1 cellular context compared by ENCODE assay signal in the genomic region with DNA sequence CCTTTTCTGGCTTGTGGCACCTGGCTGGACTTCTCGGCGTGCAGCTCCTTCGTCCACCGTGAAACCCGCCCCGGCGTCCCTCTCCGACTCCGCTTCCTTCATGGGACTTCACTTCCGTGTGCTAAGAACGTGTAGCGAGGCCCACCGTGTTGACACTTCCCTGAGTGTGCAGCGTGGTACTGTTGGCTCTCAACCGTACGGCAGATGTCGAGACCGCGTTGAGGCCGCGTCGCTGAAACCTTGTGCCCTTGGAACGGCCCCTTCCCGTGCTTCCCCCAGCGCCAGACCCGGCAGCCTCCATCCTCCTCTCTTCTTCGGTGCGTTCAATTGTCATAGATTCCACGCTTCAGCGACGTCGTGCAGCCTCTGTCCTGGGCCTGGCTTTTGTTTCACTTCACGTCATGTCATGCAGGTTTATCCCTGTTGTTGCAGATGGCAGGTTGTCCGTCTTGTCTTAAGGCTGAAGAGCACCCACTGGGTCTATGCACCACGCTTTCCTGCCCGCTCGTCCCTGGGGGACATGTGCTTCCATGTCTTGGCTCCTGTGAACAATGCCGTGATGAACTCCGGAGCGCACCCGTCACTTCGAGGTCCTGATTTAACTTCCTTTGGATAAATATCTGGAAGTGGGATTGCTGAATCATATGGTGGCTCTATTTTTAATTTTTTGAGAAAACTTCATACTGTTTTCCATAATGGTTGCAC.
TF ChIP-seq lines count a peak whose summit lies in the region.

No MANE protein-coding gene starts in this region.

TF ChIP-seq in H1, 55 proteins besides CTCF, POLR2A, EP300 and RAD21 (continued from another document):
- TF ChIP-seq, protein P1, sequence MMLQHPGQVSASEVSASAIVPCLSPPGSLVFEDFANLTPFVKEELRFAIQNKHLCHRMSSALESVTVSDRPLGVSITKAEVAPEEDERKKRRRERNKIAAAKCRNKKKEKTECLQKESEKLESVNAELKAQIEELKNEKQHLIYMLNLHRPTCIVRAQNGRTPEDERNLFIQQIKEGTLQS (IDR thresholded peaks at IDR 0.05; ENCODE audit: insufficient read depth, low read depth, low read length), result no peak
